In genomic region chr4:13654158-13654797, GRCh38 we compare ENCODE assay signal across 8 cellular contexts. TPM values are rescaled to one million over a fixed set of nuclear protein-coding genes. Genes with fewer than 3 reads are reported as not detected.
DNase-seq lines count a peak whose midpoint lies in the region; ATAC-seq and TF ChIP-seq lines count a peak whose summit lies in the region.

No MANE protein-coding gene starts in this region.

- H3K9me3 Mint-ChIP-seq in natural killer cell treated with Interleukin-12 subunit alpha and Interleukin-12 subunit beta and Interleukin-15 and Interleukin-18, amount 100 ng/mL, for 72 hours: no peaks in the 10 kb centered on the region

- peak overlapping the region; percentile 94 for H2AFZ ChIP-seq in IMR-90 (replicated peaks; ENCODE audit: low read length, poor library complexity)

- no peaks in the 10 kb centered on the region for H4K20me1 ChIP-seq in IMR-90 (ENCODE audit: insufficient read depth, low read length)

- dilution Hi-C loops in IMR-90 (cut with HindIII; ENCODE audit: low sequenced_read_pairs, unreplicated experiment): no loop called here

- H3K4me3 ChIP-seq in IMR-90 (ENCODE audit: insufficient read depth, low read depth, low read length): peak overlapping the region; percentile 50

- H3K27ac ChIP-seq in IMR-90 (ENCODE audit: insufficient read depth, low read length): peak overlapping the region; percentile 20

- H2BK15ac ChIP-seq in IMR-90 (ENCODE audit: low read depth, low read length): no peak overlapping the region

- peak; percentile 93 for TF ChIP-seq CTCF in IMR-90 (conservative IDR thresholded peaks at IDR 0.05; ENCODE audit: low read depth, low read length)

- peak; percentile 81 for TF ChIP-seq RAD21 in IMR-90 (IDR thresholded peaks at IDR 0.05; ENCODE audit: low read length)

- no peak overlapping the region for H3K56ac ChIP-seq in IMR-90 (ENCODE audit: extremely low read depth, insufficient read depth, low read length)

- peak overlapping the region; percentile 31; the same call in 1 of the 2 replicates for H4K91ac ChIP-seq in IMR-90 (ENCODE audit: insufficient read depth, low read depth, low read length)

- peak overlapping the region; percentile 75 for H2AK9ac ChIP-seq in IMR-90 (replicated peaks; ENCODE audit: low read depth, low read length, poor library complexity)

- no peak overlapping the region for H4K5ac ChIP-seq in IMR-90 (ENCODE audit: low read depth, low read length)

- no peak overlapping the region for H2AK5ac ChIP-seq in IMR-90 (ENCODE audit: low read depth, low read length)

- no peaks in the 10 kb centered on the region for H3K36me3 Mint-ChIP-seq in natural killer cell treated with Interleukin-12 subunit alpha and Interleukin-12 subunit beta and Interleukin-15 and Interleukin-18, amount 100 ng/mL, for 72 hours

- no peaks in the 10 kb centered on the region for H3K27me3 ChIP-seq in IMR-90 (ENCODE audit: control insufficient read depth, insufficient read depth, low read length)

- WGBS in IMR-90 (ENCODE audit: extremely low coverage in 2 of 2, insufficient read length in 1 of 2), 2 experiments: 0% methylated on average over 13 of the region's 31 CpGs; no CpG with 5 or more reads in 1 of the 2 experiments

- H4K8ac ChIP-seq in IMR-90 (ENCODE audit: low read depth in 2 of 2, low read length in 2 of 2): peak overlapping the region in 1 of 2 experiments; percentile 79; a peak in 2 of 4 replicates

- no TSS peak for BruUV-seq in IMR-90 (replicated peaks; lab: Mats Ljungman, UMichigan)

- H3K4ac ChIP-seq in IMR-90 (ENCODE audit: low read depth, low read length): peak overlapping the region; percentile 24; the same call in 1 of the 2 replicates

- POLR2A ChIA-PET in IMR-90 (lab: Charles Lee; ENCODE audit: unreplicated experiment): no interaction called here

- H3K27me3 Mint-ChIP-seq in natural killer cell treated with Interleukin-12 subunit alpha and Interleukin-12 subunit beta and Interleukin-15 and Interleukin-18, amount 100 ng/mL, for 72 hours: peaks cover 2 to 5% of the 10 kb centered on the region in 2 donors

- no peaks in the 10 kb centered on the region for H3K36me3 ChIP-seq in IMR-90 (ENCODE audit: control insufficient read depth, insufficient read depth, low read length)

- H2BK120ac ChIP-seq in IMR-90 (ENCODE audit: low read depth, low read length): 0 out of 2 replicates have a peak overlapping the region, but pooled peaks have one; percentile 55

- no peaks in the 10 kb centered on the region for H3K9me3 ChIP-seq in IMR-90 (ENCODE audit: control insufficient read depth, insufficient read depth, low read length)

- H3K4me1 ChIP-seq in IMR-90 (ENCODE audit: control insufficient read depth, insufficient read depth, low read length): peaks cover 2% of the 10 kb centered on the region; the same call in 1 of the 2 replicates

- H3K27ac Mint-ChIP-seq in natural killer cell treated with Interleukin-12 subunit alpha and Interleukin-12 subunit beta and Interleukin-15 and Interleukin-18, amount 100 ng/mL, for 72 hours: no peak overlapping the region

- H3K4me3 Mint-ChIP-seq in natural killer cell treated with Interleukin-12 subunit alpha and Interleukin-12 subunit beta and Interleukin-15 and Interleukin-18, amount 100 ng/mL, for 72 hours: peak overlapping the region; percentile 83

- 0 out of 2 replicates have a peak overlapping the region, but pooled peaks have one; percentile 15 for H3K14ac ChIP-seq in IMR-90 (replicated peaks; ENCODE audit: low read depth, low read length)

- CTCF ChIA-PET in IMR-90 (lab: Yijun Ruan, JAX): interaction anchor here (0.6 to 3.3 kb wide), 17 partner anchors 10 to 1566 kb away, joined by 3 to 21 read pairs (median 4); no protein-coding TSS in a partner anchor

- H2BK5ac ChIP-seq in IMR-90 (ENCODE audit: low read depth, low read length, poor library complexity, severe bottlenecking): no peak overlapping the region

- no peak for TF ChIP-seq POLR2A in IMR-90 (IDR thresholded peaks at IDR 0.05; ENCODE audit: low read depth, low read length)

- ATAC-seq in GM21576 (IDR thresholded peaks at IDR 0.05; ENCODE audit: unreplicated experiment) (peak; percentile 92), IMR-90 (ENCODE audit: low read depth) (peak; percentile 97)
- peak; percentile 93 to 95 for ATAC-seq in natural killer cell treated with Interleukin-12 subunit alpha and Interleukin-12 subunit beta and Interleukin-15 and Interleukin-18, amount 100 ng/mL, for 72 hours

- peak overlapping the region; percentile 25 for H3K9ac ChIP-seq in IMR-90 (ENCODE audit: low read depth, low read length)

- no peaks in the 10 kb centered on the region for H3K79me1 ChIP-seq in IMR-90 (ENCODE audit: low read depth in 1 of 2, low read length in 2 of 2)

- intact Hi-C loops in IMR-90 (cut with micrococcal nuclease): loop anchor here (5.0 to 10.0 kb wide), 6 partner anchors 481 to 1508 kb away; no protein-coding TSS in a partner anchor

- peak overlapping the region; percentile 27; the same call in 1 of the 2 replicates for H2BK20ac ChIP-seq in IMR-90 (ENCODE audit: low read depth, low read length)

- 0 out of 2 replicates have a peak overlapping the region, but pooled peaks have one; percentile 53 for H3K23ac ChIP-seq in IMR-90 (ENCODE audit: low read depth, low read length)

- DNase-seq in DMS53 treated with DMSO at 0.1 percent for 48 hours (lab: John Stamatoyannopoulos, UW; ENCODE audit: unreplicated experiment): peak; percentile 81
- DNase-seq in IMR-90: peak; percentile 68
- peak; percentile 55 for DNase-seq in RKO (ENCODE audit: low spot score)
- DNase-seq in activated effector memory CD4-positive, alpha-beta T cell treated with Interleukin-2 at 50 U/mL for 16 hours: peak; percentile 68
- peak; percentile 41 for DNase-seq in fibroblast of the conjunctiva (ENCODE audit: low read depth)
- peak; percentile 82 for DNase-seq in natural killer cell treated with Interleukin-12 subunit alpha and Interleukin-12 subunit beta and Interleukin-15 and Interleukin-18, amount 100 ng/mL, for 72 hours (ENCODE audit: low spot score)
- peak; percentile 72 for DNase-seq in stimulated activated naive CD4-positive, alpha-beta T cell treated with Interleukin-2 at 50 U/mL for 16 hours (lab: John Stamatoyannopoulos, UW)

- peak overlapping the region; percentile 73 for H3K4me2 ChIP-seq in IMR-90 (ENCODE audit: low read depth, low read length)

- 0 out of 2 replicates have a peak, but pooled peaks cover 2% of the 10 kb centered on the region for H3K9me1 ChIP-seq in IMR-90 (ENCODE audit: insufficient read depth, low read length)

- H3K4me1 Mint-ChIP-seq in natural killer cell treated with Interleukin-12 subunit alpha and Interleukin-12 subunit beta and Interleukin-15 and Interleukin-18, amount 100 ng/mL, for 72 hours (ENCODE audit: low read depth in 2 of 2): peaks cover 12 to 17% of the 10 kb centered on the region in 2 donors

- in situ Hi-C loops in IMR-90 (cut with MboI; ENCODE audit: low sequenced_read_pairs): loop anchor here (10.0 to 25.0 kb wide), 3 partner anchors 258 to 1511 kb away; partner anchors contain the start of gene CPEB2

- H3K18ac ChIP-seq in IMR-90 (ENCODE audit: low read depth, low read length): no peak overlapping the region

TF ChIP-seq in IMR-90, 13 proteins besides CTCF, POLR2A, EP300 and RAD21:
- TF ChIP-seq FOS (IDR thresholded peaks at IDR 0.05; ENCODE audit: low read depth, low read length) (no peak), MXI1 (IDR thresholded peaks at IDR 0.05; ENCODE audit: borderline replicate concordance, low read depth, low read length) (peak; percentile 46; the same call in 1 of the 2 replicates), ELK1 (IDR thresholded peaks at IDR 0.05; ENCODE audit: borderline replicate concordance, low read depth, low read length) (no peak), NFE2L2 (IDR thresholded peaks at IDR 0.05; ENCODE audit: low read depth, low read length) (no peak), RFX5 (IDR thresholded peaks at IDR 0.05; ENCODE audit: low read depth, low read length) (no peak), SMC3 (IDR thresholded peaks at IDR 0.05; ENCODE audit: low read depth, low read length) (peak; percentile 67), USF2 (IDR thresholded peaks at IDR 0.05; ENCODE audit: low read depth, low read length) (no peak), BHLHE40 (IDR thresholded peaks at IDR 0.05; ENCODE audit: low read depth, low read length) (no peak), CHD1 (IDR thresholded peaks at IDR 0.05; ENCODE audit: low read depth, low read length) (peak; percentile 60; the same call in 1 of the 2 replicates), MAZ (IDR thresholded peaks at IDR 0.05; ENCODE audit: borderline replicate concordance, low read depth, low read length) (peak; percentile 32; the same call in 1 of the 2 replicates)

RNA-seq across cellular contexts. Expression of gene BOD1L1, which starts 26.8 kb away (rescaled TPM):
- 26.9 and 34.4 TPM in 2 replicates for total RNA-seq in IMR-90 (2012; rRNA removed)
- polyA plus RNA-seq in IMR-90 (2012; rRNA removed): 11.0 and 13.5 TPM in 2 replicates
- polyA plus RNA-seq in IMR-90 (2012; cell fraction: cytosol; rRNA removed): 2.2 and 2.6 TPM in 2 replicates
- 3.8 and 36.0 TPM in 2 replicates for polyA plus RNA-seq in IMR-90 (2012; cell fraction: nucleus; rRNA removed; ENCODE audit: low replicate concordance)
- total RNA-seq in natural killer cell treated with Interleukin-12 subunit alpha and Interleukin-12 subunit beta and Interleukin-15 and Interleukin-18, amount 100 ng/mL, for 72 hours: 10 to 100 TPM; 41.4 to 43.5 TPM

Comparison
In these comparisons a context has a peak if more than half of its experiments do, and no peak if none do; other contexts are left out.
1. Peak in every context shown above with its lines: DNase-seq, ATAC-seq, H3K4me3 ChIP-seq and H3K27ac ChIP-seq.